8 cellular contexts compared by ENCODE assay signal in genomic region chr11:65915101-65915820, GRCh38. TPM values are rescaled to one million over a fixed set of nuclear protein-coding genes. Genes with fewer than 3 reads are reported as not detected.
DNase-seq lines count a peak whose midpoint lies in the region; ATAC-seq, FAIRE-seq and TF ChIP-seq lines count a peak whose summit lies in the region.

No MANE protein-coding gene starts in this region.

- H3K4me1 ChIP-seq in CD8-positive, alpha-beta memory T cell (ENCODE audit: insufficient read depth, low read length), result peaks cover 29% of the 10 kb centered on the region
- H3K4me1 ChIP-seq in ectodermal cell (ENCODE audit: control insufficient read depth, insufficient read depth, low read length) (no peaks in the 10 kb centered on the region), trophoblast cell (ENCODE audit: control insufficient read depth in 1 of 2, insufficient read depth in 2 of 2, low read length in 2 of 2) (peaks cover 40 to 43% of the 10 kb centered on the region in 2 experiments)

- no peak overlapping the region for H2AFZ ChIP-seq in trophoblast cell (ENCODE audit: insufficient read depth, low read length, poor library complexity)

- POLR2A ChIA-PET in CD8-positive, alpha-beta memory T cell (lab: Charles Lee), result interaction anchor here (0.8 kb wide), 1 partner anchor 65 kb away, joined by 4 read pairs; no protein-coding TSS in a partner anchor

- H3K14ac ChIP-seq in trophoblast cell (ENCODE audit: low read length), result peak overlapping the region; percentile 44

- no peak overlapping the region for H3K9ac ChIP-seq in trophoblast cell (ENCODE audit: low read length)

- H4K12ac ChIP-seq in trophoblast cell (ENCODE audit: low read depth, low read length), result no peak overlapping the region

- CTCF ChIA-PET in CD8-positive, alpha-beta memory T cell (lab: Charles Lee), result interaction anchor here (1.4 kb wide), 1 partner anchor 27 kb away, joined by 4 read pairs; the partner anchor contains the start of gene FIBP

- DNase-seq in CD8-positive, alpha-beta memory T cell, result no peak
- DNase-seq in NB4 (ENCODE audit: low read depth) (peak; percentile 73), trophoblast cell (no peak), GM13977 (ENCODE audit: low spot score) (no peak), SW 1271 (lab: John Stamatoyannopoulos, UW) (no peak), GM19239 (ENCODE audit: insufficient read length, low spot score) (no peak)
- no peak for DNase-seq in stimulated activated effector memory CD8-positive, alpha-beta T cell treated with anti-CD3 and anti-CD28 coated beads, Interleukin-12 subunit alpha, Interleukin-12 subunit beta, amount 100 ng/mL, for 72 hours (ENCODE audit: low spot score in 2 of 2)

- peak overlapping the region; percentile 83 for H2AK5ac ChIP-seq in trophoblast cell (ENCODE audit: low read length)

- peak overlapping the region; percentile 46 for H2BK12ac ChIP-seq in trophoblast cell (ENCODE audit: low read length)

- peaks cover 19% of the 10 kb centered on the region for H3K79me1 ChIP-seq in trophoblast cell (ENCODE audit: low read length)

- peak overlapping the region; percentile 27 for H3K4me2 ChIP-seq in trophoblast cell (ENCODE audit: low read length)

- H2BK5ac ChIP-seq in trophoblast cell (ENCODE audit: low read depth, low read length, poor library complexity), result peak overlapping the region; percentile 28

- peak overlapping the region; percentile 54 for H4K8ac ChIP-seq in trophoblast cell (ENCODE audit: low read depth, low read length)

- H3K9me3 Mint-ChIP-seq in CD8-positive, alpha-beta memory T cell, result no peaks in the 10 kb centered on the region
- no peaks in the 10 kb centered on the region for H3K9me3 Mint-ChIP-seq in stimulated activated effector memory CD8-positive, alpha-beta T cell treated with anti-CD3 and anti-CD28 coated beads, Interleukin-12 subunit alpha, Interleukin-12 subunit beta, amount 100 ng/mL, for 72 hours

- H3K18ac ChIP-seq in trophoblast cell (ENCODE audit: low read length), result peak overlapping the region; percentile 59

- H3K4ac ChIP-seq in trophoblast cell (ENCODE audit: low read depth, low read length), result peak overlapping the region; percentile 1

- peaks cover 0 to 22% (median 3%) of the 10 kb centered on the region in 3 donors for H3K36me3 Mint-ChIP-seq in CD8-positive, alpha-beta memory T cell
- peaks cover 19% of the 10 kb centered on the region for H3K36me3 Mint-ChIP-seq in stimulated activated effector memory CD8-positive, alpha-beta T cell treated with anti-CD3 and anti-CD28 coated beads, Interleukin-12 subunit alpha, Interleukin-12 subunit beta, amount 100 ng/mL, for 72 hours

- TF ChIP-seq POLR2A in NB4 (IDR thresholded peaks at IDR 0.05; ENCODE audit: extremely low read depth, insufficient read length), result no peak

- peak overlapping the region; percentile 42 for H2BK120ac ChIP-seq in trophoblast cell (ENCODE audit: insufficient read depth, low read length, poor library complexity)

- H3K4me3 Mint-ChIP-seq in CD8-positive, alpha-beta memory T cell, result peak overlapping the region in 5 of 7 donors; percentile 30 to 80 (median 40)
- no peak overlapping the region for H3K4me3 Mint-ChIP-seq in stimulated activated effector memory CD8-positive, alpha-beta T cell treated with anti-CD3 and anti-CD28 coated beads, Interleukin-12 subunit alpha, Interleukin-12 subunit beta, amount 100 ng/mL, for 72 hours

- peaks cover 22 to 41% (median 25%) of the 10 kb centered on the region in 3 donors for H3K4me1 Mint-ChIP-seq in CD8-positive, alpha-beta memory T cell
- H3K4me1 Mint-ChIP-seq in stimulated activated effector memory CD8-positive, alpha-beta T cell treated with anti-CD3 and anti-CD28 coated beads, Interleukin-12 subunit alpha, Interleukin-12 subunit beta, amount 100 ng/mL, for 72 hours, result peaks cover 30% of the 10 kb centered on the region

- no peak overlapping the region for H3K27ac ChIP-seq in CD8-positive, alpha-beta memory T cell (ENCODE audit: low read depth, low read length)
- peak overlapping the region; percentile 16 for H3K27ac ChIP-seq in ectodermal cell (ENCODE audit: insufficient read depth, low read depth, low read length, poor library complexity, severe bottlenecking)
- H3K27ac ChIP-seq in trophoblast cell (ENCODE audit: low read depth, low read length), result peak overlapping the region; percentile 62

- 76 to 81% methylated on average over 10 of the region's 10 CpGs for WGBS in ectodermal cell, 2 experiments
- WGBS in trophoblast cell (ENCODE audit: extremely low coverage, insufficient coverage, insufficient read length), result no CpG with 5 or more reads among the region's 10 CpGs

- no peak for TF ChIP-seq CTCF in NB4 (IDR thresholded peaks at IDR 0.05; ENCODE audit: low read depth, low read length)
- TF ChIP-seq CTCF in GM13977 (IDR thresholded peaks at IDR 0.05; ENCODE audit: extremely low read depth, insufficient read depth, missing control alignments), result no peak

- no peak for ATAC-seq in stimulated activated effector memory CD8-positive, alpha-beta T cell treated with anti-CD3 and anti-CD28 coated beads, Interleukin-12 subunit alpha, Interleukin-12 subunit beta, amount 100 ng/mL, for 72 hours

- in situ Hi-C loops in GM13977 (cut with MboI; ENCODE audit: low pct_unique_long_range_greater_than_20kb, low sequenced_read_pairs, unreplicated experiment), result no loop called here

- H3K79me2 ChIP-seq in trophoblast cell (ENCODE audit: control insufficient read depth, insufficient read depth, low read length, poor library complexity), result peaks cover 10% of the 10 kb centered on the region

- peak overlapping the region in 5 of 8 donors; percentile 5 to 63 (median 19) for H3K27ac Mint-ChIP-seq in CD8-positive, alpha-beta memory T cell
- no peak overlapping the region for H3K27ac Mint-ChIP-seq in stimulated activated effector memory CD8-positive, alpha-beta T cell treated with anti-CD3 and anti-CD28 coated beads, Interleukin-12 subunit alpha, Interleukin-12 subunit beta, amount 100 ng/mL, for 72 hours

- H3K27me3 Mint-ChIP-seq in CD8-positive, alpha-beta memory T cell, result peaks cover 3 to 4% of the 10 kb centered on the region in 2 donors

- no peaks in the 10 kb centered on the region for H3K27me3 ChIP-seq in CD8-positive, alpha-beta memory T cell (ENCODE audit: insufficient read depth, low read length, poor library complexity, severe bottlenecking)
- H3K27me3 ChIP-seq in ectodermal cell (ENCODE audit: control insufficient read depth, insufficient read depth, low read length, poor library complexity, severe bottlenecking) (no peaks in the 10 kb centered on the region), trophoblast cell (ENCODE audit: insufficient read depth, low read length) (no peaks in the 10 kb centered on the region)

- no peak overlapping the region for H3K23ac ChIP-seq in trophoblast cell (ENCODE audit: low read length)

- FAIRE-seq in GM19239 (lab: Jason Lieb, UNC), result no peak

- H3K36me3 ChIP-seq in CD8-positive, alpha-beta memory T cell (ENCODE audit: insufficient read depth, low read length), result peaks cover 6% of the 10 kb centered on the region
- H3K36me3 ChIP-seq in ectodermal cell (ENCODE audit: control insufficient read depth, insufficient read depth, low read length) (no peaks in the 10 kb centered on the region), trophoblast cell (ENCODE audit: control insufficient read depth in 1 of 2, insufficient read depth in 2 of 2, low read length in 2 of 2) (peaks cover 8 to 9% of the 10 kb centered on the region in 2 experiments)

- H3K4me3 ChIP-seq in CD8-positive, alpha-beta memory T cell (ENCODE audit: low read length), result no peak overlapping the region
- H3K4me3 ChIP-seq in NB4 (ENCODE audit: low read depth, low read length) (peak overlapping the region; percentile 19), ectodermal cell (ENCODE audit: insufficient read depth, low read depth, low read length) (no peak overlapping the region), trophoblast cell (ENCODE audit: low read depth, low read length) (no peak overlapping the region)

- H4K91ac ChIP-seq in trophoblast cell (ENCODE audit: low read depth, low read length), result peak overlapping the region; percentile 68

- no peaks in the 10 kb centered on the region for H3K9me3 ChIP-seq in CD8-positive, alpha-beta memory T cell (ENCODE audit: low read length)
- H3K9me3 ChIP-seq in ectodermal cell (ENCODE audit: control insufficient read depth, low read length) (no peaks in the 10 kb centered on the region), trophoblast cell (ENCODE audit: insufficient read depth, low read depth, low read length) (no peaks in the 10 kb centered on the region)

RNA-seq across cellular contexts. Expression of gene C11orf68, which starts 3.6 kb away (rescaled TPM):
- total RNA-seq in CD8-positive, alpha-beta memory T cell, result 10 to 100 TPM; 18.7 to 21.4 TPM
- 70.3 TPM for polyA plus RNA-seq in CD8-positive, alpha-beta memory T cell
- 28.0 TPM for polyA plus RNA-seq in ectodermal cell (2013, experiment 1 of 4)
- polyA plus RNA-seq in ectodermal cell (2013, experiment 2 of 4), result 25.4 TPM
- polyA plus RNA-seq in ectodermal cell (2013, experiment 3 of 4), result 25.7 TPM
- polyA plus RNA-seq in ectodermal cell (2013, experiment 4 of 4), result 34.2 TPM
- polyA plus RNA-seq in trophoblast cell (2013), result 25.5 and 26.0 TPM in 2 replicates

RNA-seq across cellular contexts. Expression of gene DRAP1, which starts 4.0 kb away (rescaled TPM):
- total RNA-seq in CD8-positive, alpha-beta memory T cell, result 100 to 1,000 TPM in 1 of 2 experiments, 10 to 100 TPM in 1; 94.6 to 103 TPM
- 115 TPM for polyA plus RNA-seq in CD8-positive, alpha-beta memory T cell
- 107 TPM for polyA plus RNA-seq in ectodermal cell (2013, experiment 1 of 4)
- polyA plus RNA-seq in ectodermal cell (2013, experiment 2 of 4), result 92.6 TPM
- polyA plus RNA-seq in ectodermal cell (2013, experiment 3 of 4), result 104 TPM
- polyA plus RNA-seq in ectodermal cell (2013, experiment 4 of 4), result 112 TPM
- polyA plus RNA-seq in trophoblast cell (2013), result 104 and 107 TPM in 2 replicates

RNA-seq across cellular contexts. Expression of gene FOSL1, which starts 15.1 kb away (rescaled TPM):
- total RNA-seq in CD8-positive, alpha-beta memory T cell, result 10 to 100 TPM; 26.4 to 26.9 TPM
- polyA plus RNA-seq in CD8-positive, alpha-beta memory T cell, result 0.51 TPM
- not detected for polyA plus RNA-seq in ectodermal cell (2013, experiment 1 of 4)
- polyA plus RNA-seq in ectodermal cell (2013, experiment 2 of 4), result 0.39 TPM
- polyA plus RNA-seq in ectodermal cell (2013, experiment 3 of 4), result 0.80 TPM
- 0.81 TPM for polyA plus RNA-seq in ectodermal cell (2013, experiment 4 of 4)
- polyA plus RNA-seq in trophoblast cell (2013), result 26.9 and 28.4 TPM in 2 replicates

RNA-seq across cellular contexts. Expression of gene CCDC85B, which starts 24.8 kb away (rescaled TPM):
- 10 to 100 TPM; 81.3 to 86.7 TPM for total RNA-seq in CD8-positive, alpha-beta memory T cell
- 94.4 TPM for polyA plus RNA-seq in CD8-positive, alpha-beta memory T cell
- polyA plus RNA-seq in ectodermal cell (2013, experiment 1 of 4), result 12.6 TPM
- polyA plus RNA-seq in ectodermal cell (2013, experiment 2 of 4), result 8.7 TPM
- polyA plus RNA-seq in ectodermal cell (2013, experiment 3 of 4), result 14.0 TPM
- 13.5 TPM for polyA plus RNA-seq in ectodermal cell (2013, experiment 4 of 4)
- polyA plus RNA-seq in trophoblast cell (2013), result 4.9 and 5.3 TPM in 2 replicates

RNA-seq across cellular contexts. Expression of gene FIBP, which starts 27.0 kb away (rescaled TPM):
- total RNA-seq in CD8-positive, alpha-beta memory T cell, result 100 to 1,000 TPM; 121 to 123 TPM
- 78.6 TPM for polyA plus RNA-seq in CD8-positive, alpha-beta memory T cell
- 107 TPM for polyA plus RNA-seq in ectodermal cell (2013, experiment 1 of 4)
- 95.8 TPM for polyA plus RNA-seq in ectodermal cell (2013, experiment 2 of 4)
- polyA plus RNA-seq in ectodermal cell (2013, experiment 3 of 4), result 94.3 TPM
- 86.5 TPM for polyA plus RNA-seq in ectodermal cell (2013, experiment 4 of 4)
- polyA plus RNA-seq in trophoblast cell (2013), result 72.1 and 73.5 TPM in 2 replicates
